16 cellular contexts compared by ENCODE assay signal in genomic region chr1:226485192-226485591, GRCh38.
DNase-seq lines count a peak whose midpoint lies in the region; ATAC-seq and TF ChIP-seq lines count a peak whose summit lies in the region.
"Had no signal": no experiment of that assay in that cellular context is flagged by ENCODE, and none has a peak within 500 bp of the region (broad histone marks: within the 10 kb centered on the region; RNA-seq: fewer than 3 reads in every experiment).

No MANE protein-coding gene starts in this region.

- H3K23ac ChIP-seq in IMR-90 (ENCODE audit: low read depth, low read length), result no peak overlapping the region

- no peak overlapping the region for H3K4ac ChIP-seq in IMR-90 (ENCODE audit: low read depth, low read length)

- no peak overlapping the region for H3K14ac ChIP-seq in IMR-90 (replicated peaks; ENCODE audit: low read depth, low read length)

- no peak overlapping the region for H2BK5ac ChIP-seq in IMR-90 (ENCODE audit: low read depth, low read length, poor library complexity, severe bottlenecking)

- H2AK5ac ChIP-seq in IMR-90 (ENCODE audit: low read depth, low read length), result no peak overlapping the region

- H3K27me3 Mint-ChIP-seq in WTC11 (ENCODE audit: low read depth), result peaks cover 3% of the 10 kb centered on the region

- no peak for TF ChIP-seq CTCF in IMR-90 (conservative IDR thresholded peaks at IDR 0.05; ENCODE audit: low read depth, low read length)
- TF ChIP-seq CTCF in WTC11 (IDR thresholded peaks at IDR 0.05), result no peak

- no peak overlapping the region for H2AK9ac ChIP-seq in IMR-90 (replicated peaks; ENCODE audit: low read depth, low read length, poor library complexity)

- no peak overlapping the region for H4K91ac ChIP-seq in IMR-90 (ENCODE audit: insufficient read depth, low read depth, low read length)

- H3K36me3 ChIP-seq in IMR-90 (ENCODE audit: control insufficient read depth, insufficient read depth, low read length), result no peaks in the 10 kb centered on the region

- in situ Hi-C loops in IMR-90 (cut with MboI; ENCODE audit: low sequenced_read_pairs), result no loop called here

- no peaks in the 10 kb centered on the region for H3K36me3 Mint-ChIP-seq in WTC11
- H3K36me3 Mint-ChIP-seq: CD8-positive, alpha-beta memory T cell had no signal

- H3K9me1 ChIP-seq in IMR-90 (ENCODE audit: insufficient read depth, low read length), result no peaks in the 10 kb centered on the region

- H3K9me3 ChIP-seq in IMR-90 (ENCODE audit: control insufficient read depth, insufficient read depth, low read length), result no peaks in the 10 kb centered on the region
- H3K9me3 ChIP-seq in right cardiac atrium (ENCODE audit: control insufficient read depth, low read length), result no peaks in the 10 kb centered on the region

- no peak overlapping the region for H3K4me2 ChIP-seq in IMR-90 (ENCODE audit: low read depth, low read length)

- CTCF ChIA-PET in IMR-90 (lab: Yijun Ruan, JAX), result interaction anchor here (0.5 to 0.6 kb wide), 2 partner anchors 9 to 303 kb away, joined by 3 read pairs; no protein-coding TSS in a partner anchor
- CTCF ChIA-PET in WTC11 (lab: Charles Lee), result interaction anchor here (0.9 kb wide), 1 partner anchor 28 kb away, joined by 3 read pairs; no protein-coding TSS in a partner anchor

- no peaks in the 10 kb centered on the region for H3K4me1 ChIP-seq in IMR-90 (ENCODE audit: control insufficient read depth, insufficient read depth, low read length)
- no peaks in the 10 kb centered on the region for H3K4me1 ChIP-seq in right cardiac atrium (ENCODE audit: control insufficient read depth, insufficient read depth, low read length)

- no peak overlapping the region for H4K8ac ChIP-seq in IMR-90 (ENCODE audit: low read depth in 2 of 2, low read length in 2 of 2)

- no peak for TF ChIP-seq RAD21 in IMR-90 (IDR thresholded peaks at IDR 0.05; ENCODE audit: low read length)

- H4K20me1 ChIP-seq in IMR-90 (ENCODE audit: insufficient read depth, low read length), result no peaks in the 10 kb centered on the region

- H3K4me3 Mint-ChIP-seq in WTC11, result no peak overlapping the region

- peak overlapping the region; percentile 38 for H2AFZ ChIP-seq in IMR-90 (replicated peaks; ENCODE audit: low read length, poor library complexity)

- intact Hi-C loops in IMR-90 (cut with micrococcal nuclease), result no loop called here
- intact Hi-C loops in right cardiac atrium (cut with DNase I), result no loop called here

- H3K56ac ChIP-seq in IMR-90 (ENCODE audit: extremely low read depth, insufficient read depth, low read length), result no peak overlapping the region

- no TSS peak for BruUV-seq in IMR-90 (replicated peaks; lab: Mats Ljungman, UMichigan)

- H3K18ac ChIP-seq in IMR-90 (ENCODE audit: low read depth, low read length), result no peak overlapping the region

- no peak overlapping the region for H2BK15ac ChIP-seq in IMR-90 (ENCODE audit: low read depth, low read length)

- 48% methylated on average over 2 of the region's 5 CpGs; no CpG with 5 or more reads in 1 of the 2 experiments for WGBS in IMR-90 (ENCODE audit: extremely low coverage in 2 of 2, insufficient read length in 1 of 2), 2 experiments
- 49% methylated on average over 5 of the region's 5 CpGs for WGBS in right cardiac atrium

- H3K9ac ChIP-seq in IMR-90 (ENCODE audit: low read depth, low read length), result no peak overlapping the region

- H3K9me3 Mint-ChIP-seq in WTC11, result no peaks in the 10 kb centered on the region
- H3K9me3 Mint-ChIP-seq: CD8-positive, alpha-beta memory T cell had no signal

- H4K5ac ChIP-seq in IMR-90 (ENCODE audit: low read depth, low read length), result no peak overlapping the region

- dilution Hi-C loops in IMR-90 (cut with HindIII; ENCODE audit: low sequenced_read_pairs, unreplicated experiment), result no loop called here

- DNase-seq in D341Med (ENCODE audit: low spot score), result peak; percentile 26
- DNase-seq in IMR-90, result no peak
- no peak for DNase-seq in WTC11 (ENCODE audit: low spot score)
- peak; percentile 17 to 63 (median 63) for DNase-seq in right cardiac atrium
- DNase-seq in A172 (ENCODE audit: low spot score), result no peak
- no peak for DNase-seq in NCI-H1694 (lab: John Stamatoyannopoulos, UW)
- DNase-seq in occipital lobe (lab: John Stamatoyannopoulos, UW), result no peak
- DNase-seq: CD8-positive, alpha-beta memory T cell; DMS 273 treated with DMSO at 0.1 percent for 48 hours; MV-4-11; NCI-H1436 treated with DMSO at 0.1 percent for 48 hours; NCI-H2107; NCI-H345; NCI-H526 treated with DMSO at 0.1 percent for 48 hours; SIG-M5 had no signal

- H3K27ac Mint-ChIP-seq in WTC11, result no peak overlapping the region
- H3K27ac Mint-ChIP-seq: CD8-positive, alpha-beta memory T cell had no signal

- no peak for TF ChIP-seq POLR2A in IMR-90 (IDR thresholded peaks at IDR 0.05; ENCODE audit: low read depth, low read length)

- H2BK20ac ChIP-seq in IMR-90 (ENCODE audit: low read depth, low read length), result no peak overlapping the region

- H2BK120ac ChIP-seq in IMR-90 (ENCODE audit: low read depth, low read length), result no peak overlapping the region

- H3K27me3 ChIP-seq in IMR-90 (ENCODE audit: control insufficient read depth, insufficient read depth, low read length) (peaks cover 51% of the 10 kb centered on the region), right cardiac atrium (ENCODE audit: control insufficient read depth, insufficient read depth) (no peaks in the 10 kb centered on the region)

- no peaks in the 10 kb centered on the region for H3K4me1 Mint-ChIP-seq in WTC11

- H3K4me3 ChIP-seq in IMR-90 (ENCODE audit: insufficient read depth, low read depth, low read length), result no peak overlapping the region
- H3K4me3 ChIP-seq in right cardiac atrium (ENCODE audit: low read length), result no peak overlapping the region

- H3K27ac ChIP-seq in IMR-90 (ENCODE audit: insufficient read depth, low read length), result no peak overlapping the region
- no peak overlapping the region for H3K27ac ChIP-seq in right cardiac atrium (ENCODE audit: low read length)

- no peaks in the 10 kb centered on the region for H3K79me1 ChIP-seq in IMR-90 (ENCODE audit: low read depth in 1 of 2, low read length in 2 of 2)

- POLR2A ChIA-PET in IMR-90 (lab: Charles Lee; ENCODE audit: unreplicated experiment) (no interaction called here), WTC11 (lab: Charles Lee) (no interaction called here)

- ATAC-seq in IMR-90 (ENCODE audit: low read depth) (no peak), WTC11 (peak; percentile 62), right cardiac atrium (peak; percentile 67 to 85), GM18517 (IDR thresholded peaks at IDR 0.05; ENCODE audit: unreplicated experiment) (no peak)

TF ChIP-seq in IMR-90, 13 proteins besides CTCF, POLR2A, EP300 and RAD21:
- TF ChIP-seq RFX5 (IDR thresholded peaks at IDR 0.05; ENCODE audit: low read depth, low read length) (no peak), NFE2L2 (IDR thresholded peaks at IDR 0.05; ENCODE audit: low read depth, low read length) (no peak), MAZ (IDR thresholded peaks at IDR 0.05; ENCODE audit: borderline replicate concordance, low read depth, low read length) (no peak)

TF ChIP-seq in WTC11, 78 proteins besides CTCF, POLR2A, EP300 and RAD21 (continues in another document):
- TF ChIP-seq ZMAT4 (CRISPR knock-in tag; IDR thresholded peaks at IDR 0.05) (no peak), NFYB (CRISPR knock-in tag; conservative IDR thresholded peaks at IDR 0.05; ENCODE audit: low read depth) (no peak), IRF1 (CRISPR knock-in tag; IDR thresholded peaks at IDR 0.05) (no peak), MAX (CRISPR knock-in tag; IDR thresholded peaks at IDR 0.05) (no peak), E2F4 (CRISPR knock-in tag; IDR thresholded peaks at IDR 0.05; ENCODE audit: borderline replicate concordance, low read depth) (no peak), ZNF423 (CRISPR knock-in tag; IDR thresholded peaks at IDR 0.05) (no peak), HMGXB4 (CRISPR knock-in tag; IDR thresholded peaks at IDR 0.05) (no peak), NR2C2 (CRISPR knock-in tag; IDR thresholded peaks at IDR 0.05) (no peak), ZNF232 (CRISPR knock-in tag; IDR thresholded peaks at IDR 0.05) (no peak), EMX1 (CRISPR knock-in tag; IDR thresholded peaks at IDR 0.05) (no peak), ZBTB21 (CRISPR knock-in tag; IDR thresholded peaks at IDR 0.05; ENCODE audit: borderline replicate concordance) (no peak)

Comparison
In these comparisons a context has a peak if more than half of its experiments do, and no peak if none do; other contexts are left out.
1. DNase-seq: peak in D341Med (single experiment) and right cardiac atrium (3 of 3); none in IMR-90 (single experiment), WTC11 (single experiment), A172 (single experiment), NCI-H1694 (single experiment) and occipital lobe (single experiment).
2. ATAC-seq: peak in WTC11 (single experiment) and right cardiac atrium (2 of 2); none in IMR-90 (single experiment) and GM18517 (single experiment).